Comparison of ENCODE assay signal across 14 cellular contexts in the genomic region with DNA sequence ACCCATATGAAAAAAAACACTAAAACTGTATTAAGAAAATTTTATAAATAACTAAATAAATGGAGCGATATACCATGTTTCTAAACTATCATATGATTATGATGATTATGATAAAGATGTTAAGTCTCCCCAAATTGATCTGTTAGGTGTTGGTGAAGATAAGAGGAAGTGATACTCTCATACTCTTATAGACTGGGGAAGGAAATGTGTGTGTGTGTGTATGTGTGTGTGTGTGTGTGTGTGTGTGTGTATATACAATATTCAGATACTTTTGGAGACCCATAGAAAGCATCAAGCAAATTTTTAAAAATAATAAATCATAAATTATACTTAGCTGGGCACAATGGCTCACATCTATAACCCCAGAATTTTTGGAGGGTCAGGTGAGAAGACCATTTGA.
DNase-seq lines count a peak whose midpoint lies in the region; ATAC-seq and TF ChIP-seq lines count a peak whose summit lies in the region.
"Had no signal": no experiment of that assay in that cellular context is flagged by ENCODE, and none has a peak within 500 bp of the region (broad histone marks: within the 10 kb centered on the region; RNA-seq: fewer than 3 reads in every experiment).

No MANE protein-coding gene starts in this region.

- H3K27me3 ChIP-seq in body of pancreas, result no peaks in the 10 kb centered on the region
- H3K27me3 ChIP-seq: testis had no signal

- DNase-seq in ecto neural progenitor cell (ENCODE audit: low spot score) (no peak), Ammon's horn (ENCODE audit: low spot score) (no peak), body of pancreas (no peak)
- DNase-seq in activated CD4-positive, alpha-beta memory T cell treated with anti-CD3 and anti-CD28 coated beads for 36 hours, result no peak
- DNase-seq: activated T-cell treated with anti-CD3 and anti-CD28 coated beads, Interleukin-2, amount 50 U/mL, for 48 hours; DMS 273 treated with DMSO at 0.1 percent for 48 hours; mesendoderm; NCI-H187; testis had no signal

- H3K4me1 ChIP-seq in body of pancreas, result no peaks in the 10 kb centered on the region
- H3K4me1 ChIP-seq: prostate gland, testis had no signal

- H3K36me3 Mint-ChIP-seq in activated CD4-positive, alpha-beta memory T cell treated with anti-CD3 and anti-CD28 coated beads for 36 hours, result no peaks in the 10 kb centered on the region

- no peak overlapping the region for H3K4me3 Mint-ChIP-seq in activated CD4-positive, alpha-beta memory T cell treated with anti-CD3 and anti-CD28 coated beads for 36 hours

- no peaks in the 10 kb centered on the region for H3K9me3 Mint-ChIP-seq in activated CD4-positive, alpha-beta memory T cell treated with anti-CD3 and anti-CD28 coated beads for 36 hours

- H3K4me1 Mint-ChIP-seq in activated CD4-positive, alpha-beta memory T cell treated with anti-CD3 and anti-CD28 coated beads for 36 hours (ENCODE audit: low read depth), result peaks cover under 1% of the 10 kb centered on the region

- no peak for TF ChIP-seq POLR2A in body of pancreas (IDR thresholded peaks at IDR 0.05)

- H3K27me3 Mint-ChIP-seq in activated CD4-positive, alpha-beta memory T cell treated with anti-CD3 and anti-CD28 coated beads for 36 hours, result no peaks in the 10 kb centered on the region

- H3K27ac Mint-ChIP-seq in activated CD4-positive, alpha-beta memory T cell treated with anti-CD3 and anti-CD28 coated beads for 36 hours, result no peak overlapping the region

- CTCF ChIA-PET in activated CD4-positive, alpha-beta memory T cell treated with anti-CD3 and anti-CD28 coated beads for 36 hours (lab: Charles Lee), result no interaction called here

- TF ChIP-seq CTCF in body of pancreas (IDR thresholded peaks at IDR 0.05), result no peak

- intact Hi-C loops in body of pancreas (cut with DNase I), result no loop called here
- intact Hi-C loops in activated CD4-positive, alpha-beta memory T cell treated with anti-CD3 and anti-CD28 coated beads for 36 hours (cut with micrococcal nuclease), result no loop called here

- no peaks in the 10 kb centered on the region for H3K36me3 ChIP-seq in body of pancreas (replicated peaks in 1 of 2; ENCODE audit: insufficient read depth in 1 of 2, low read depth in 2 of 2)
- H3K36me3 ChIP-seq: prostate gland had no signal

- no peaks in the 10 kb centered on the region for H3K9me3 ChIP-seq in body of pancreas
- H3K9me3 ChIP-seq: prostate gland, testis had no signal

- ATAC-seq in GM19372 (IDR thresholded peaks at IDR 0.05; ENCODE audit: low read depth, unreplicated experiment) (peak; percentile 88), HG02840 (IDR thresholded peaks at IDR 0.05; ENCODE audit: low FRiP score, unreplicated experiment) (peak; percentile 80), HG03521 (IDR thresholded peaks at IDR 0.05; ENCODE audit: unreplicated experiment) (peak; percentile 80), body of pancreas (no peak)
- ATAC-seq: Panc1 had no signal

- no peak overlapping the region for H3K27ac ChIP-seq in body of pancreas
- H3K27ac ChIP-seq: prostate gland, testis had no signal

- H3K4me3 ChIP-seq in body of pancreas, result no peak overlapping the region
- H3K4me3 ChIP-seq: prostate gland, testis had no signal

- 85 to 92% methylated on average over 1 of the region's 1 CpG for WGBS in body of pancreas, 2 donors

- POLR2A ChIA-PET in activated CD4-positive, alpha-beta memory T cell treated with anti-CD3 and anti-CD28 coated beads for 36 hours (lab: Charles Lee), result no interaction called here
